Comparison of ENCODE assay signal across 16 cellular contexts in genomic region chr4:95949136-95949765, GRCh38.
"Had no signal": no experiment of that assay in that cellular context is flagged by ENCODE, and none has a peak within 500 bp of the region (broad histone marks: within the 10 kb centered on the region; RNA-seq: fewer than 3 reads in every experiment).

No MANE protein-coding gene starts in this region.

- H3K9me3 Mint-ChIP-seq: activated naive CD8-positive, alpha-beta T cell treated with anti-CD3 and anti-CD28 coated beads, Interleukin-2, amount 50 U/mL, for 24 hours had no signal

- H3K4me1 Mint-ChIP-seq: activated naive CD8-positive, alpha-beta T cell treated with anti-CD3 and anti-CD28 coated beads, Interleukin-2, amount 50 U/mL, for 24 hours; activated T-helper 17 cell treated with anti-CD3 and anti-CD28 coated beads, Interleukin-2, amount 50 U/mL, for 72 hours; stimulated activated effector memory CD8-positive, alpha-beta T cell treated with anti-CD3 and anti-CD28 coated beads, Interleukin-12 subunit alpha, Interleukin-12 subunit beta, amount 100 ng/mL, for 72 hours; T-cell had no signal

- H3K36me3 ChIP-seq: uterus had no signal

- H3K4me3 ChIP-seq: body of pancreas, uterus had no signal

- H3K27me3 ChIP-seq: body of pancreas, uterus had no signal

- H3K4me1 ChIP-seq: body of pancreas, parathyroid adenoma, uterus had no signal

- H2AFZ ChIP-seq: parathyroid adenoma had no signal

- H3K79me2 ChIP-seq: parathyroid adenoma had no signal

- H3K27ac Mint-ChIP-seq: activated naive CD4-positive, alpha-beta T cell treated with anti-CD3 and anti-CD28 coated beads for 36 hours; activated naive CD8-positive, alpha-beta T cell treated with anti-CD3 and anti-CD28 coated beads, Interleukin-2, amount 50 U/mL, for 24 hours; activated T-helper 17 cell treated with anti-CD3 and anti-CD28 coated beads, Interleukin-2, amount 50 U/mL, for 72 hours; dendritic cell treated with granulocyte-macrophage colony-stimulating factor and Interleukin-4, amounts not matched to agents 40 ng/mL and 50 ng/mL, for 4 days; stimulated activated effector memory CD8-positive, alpha-beta T cell treated with anti-CD3 and anti-CD28 coated beads, Interleukin-12 subunit alpha, Interleukin-12 subunit beta, amount 100 ng/mL, for 72 hours; T-cell had no signal

- H3K36me3 Mint-ChIP-seq: stimulated activated effector memory CD8-positive, alpha-beta T cell treated with anti-CD3 and anti-CD28 coated beads, Interleukin-12 subunit alpha, Interleukin-12 subunit beta, amount 100 ng/mL, for 72 hours; T-cell had no signal

- H3K27me3 Mint-ChIP-seq: activated naive CD8-positive, alpha-beta T cell treated with anti-CD3 and anti-CD28 coated beads, Interleukin-2, amount 50 U/mL, for 24 hours; activated T-helper 17 cell treated with anti-CD3 and anti-CD28 coated beads, Interleukin-2, amount 50 U/mL, for 72 hours; dendritic cell treated with granulocyte-macrophage colony-stimulating factor and Interleukin-4, amounts not matched to agents 40 ng/mL and 50 ng/mL, for 4 days; T-cell had no signal

- H3K9me3 ChIP-seq: body of pancreas, uterus had no signal

- H3K4me3 Mint-ChIP-seq: activated naive CD4-positive, alpha-beta T cell treated with anti-CD3 and anti-CD28 coated beads for 36 hours; activated naive CD8-positive, alpha-beta T cell treated with anti-CD3 and anti-CD28 coated beads, Interleukin-2, amount 50 U/mL, for 24 hours; activated T-helper 17 cell treated with anti-CD3 and anti-CD28 coated beads, Interleukin-2, amount 50 U/mL, for 72 hours; dendritic cell treated with granulocyte-macrophage colony-stimulating factor and Interleukin-4, amounts not matched to agents 40 ng/mL and 50 ng/mL, for 4 days; neural crest cell; stimulated activated effector memory CD8-positive, alpha-beta T cell treated with anti-CD3 and anti-CD28 coated beads, Interleukin-12 subunit alpha, Interleukin-12 subunit beta, amount 100 ng/mL, for 72 hours; T-cell had no signal

- H3K27ac ChIP-seq: body of pancreas, parathyroid adenoma, uterus had no signal

- DNase-seq: activated CD4-positive, alpha-beta T cell treated with anti-CD3 and anti-CD28 coated beads, Interleukin-2, amount 50 U/mL, for 48 hours; activated naive CD4-positive, alpha-beta T cell treated with anti-CD3 and anti-CD28 coated beads for 36 hours; activated naive CD8-positive, alpha-beta T cell treated with anti-CD3 and anti-CD28 coated beads, Interleukin-2, amount 50 U/mL, for 24 hours; body of pancreas; cerebellar nuclear complex; effector memory CD4-positive, alpha-beta T cell; hippocampal formation; left ventricle myocardium superior; T-cell; T-helper 9 cell; uterus had no signal

- ATAC-seq: activated naive CD8-positive, alpha-beta T cell treated with anti-CD3 and anti-CD28 coated beads, Interleukin-2, amount 50 U/mL, for 24 hours; activated T-helper 17 cell treated with anti-CD3 and anti-CD28 coated beads, Interleukin-2, amount 50 U/mL, for 72 hours; body of pancreas; left ventricle myocardium superior; stimulated activated effector memory CD8-positive, alpha-beta T cell treated with anti-CD3 and anti-CD28 coated beads, Interleukin-12 subunit alpha, Interleukin-12 subunit beta, amount 100 ng/mL, for 72 hours; T-cell had no signal

- H3K9ac ChIP-seq: parathyroid adenoma had no signal
